1 cellular context compared by ENCODE assay signal in genomic region chr6:2865270-2866182, GRCh38.
TF ChIP-seq lines count a peak whose summit lies in the region.

No MANE protein-coding gene starts in this region.

TF ChIP-seq in GM12878, 131 proteins besides CTCF, POLR2A, EP300 and RAD21:
- TF ChIP-seq MXI1 (IDR thresholded peaks at IDR 0.05; ENCODE audit: low read depth, low read length) (no peak), PAX8 (IDR thresholded peaks at IDR 0.05) (no peak), DPF2 (IDR thresholded peaks at IDR 0.05) (no peak), MAX (IDR thresholded peaks at IDR 0.05; ENCODE audit: low read depth, low read length) (no peak), RCOR1 (conservative IDR thresholded peaks at IDR 0.05; ENCODE audit: low read depth, low read length) (0 out of 2 replicates have a peak, but pooled peaks have one; percentile 9), NRF1 (conservative IDR thresholded peaks at IDR 0.05; ENCODE audit: low read depth, low read length) (no peak), IKZF1 (conservative IDR thresholded peaks at IDR 0.05) (no peak), MEF2A (IDR thresholded peaks at IDR 0.05; ENCODE audit: insufficient read depth, low read depth, low read length) (no peak)
